In genomic region chr12:122946690-122947271, GRCh38 we compare ENCODE assay signal across 8 cellular contexts. TPM values are rescaled to one million over a fixed set of nuclear protein-coding genes. Genes with fewer than 3 reads are reported as not detected.
DNase-seq lines count a peak whose midpoint lies in the region; ATAC-seq and TF ChIP-seq lines count a peak whose summit lies in the region.

No MANE protein-coding gene starts in this region.

- H3K4me1 Mint-ChIP-seq in CD8-positive, alpha-beta memory T cell = peaks cover 22 to 27% (median 25%) of the 10 kb centered on the region in 3 donors
- peaks cover 43% of the 10 kb centered on the region for H3K4me1 Mint-ChIP-seq in activated CD8-positive, alpha-beta T cell treated with anti-CD3 and anti-CD28 coated beads, Interleukin-2, amount 10 ng/mL, durations not matched to agents 7 days and 5 days (ENCODE audit: low read depth)
- H3K4me1 Mint-ChIP-seq in natural killer cell = peaks cover 42 to 65% of the 10 kb centered on the region in 2 donors

- no peaks in the 10 kb centered on the region for H3K9me3 Mint-ChIP-seq in CD8-positive, alpha-beta memory T cell
- no peaks in the 10 kb centered on the region for H3K9me3 Mint-ChIP-seq in activated CD8-positive, alpha-beta T cell treated with anti-CD3 and anti-CD28 coated beads, Interleukin-2, amount 10 ng/mL, durations not matched to agents 7 days and 5 days (ENCODE audit: insufficient read depth)
- peaks cover 0 to 2% of the 10 kb centered on the region in 2 donors for H3K9me3 Mint-ChIP-seq in natural killer cell

- H3K27me3 ChIP-seq in CD8-positive, alpha-beta memory T cell (ENCODE audit: insufficient read depth, low read length, poor library complexity, severe bottlenecking) = no peaks in the 10 kb centered on the region
- no peaks in the 10 kb centered on the region for H3K27me3 ChIP-seq in effector memory CD4-positive, alpha-beta T cell (replicated peaks; ENCODE audit: control insufficient read depth, insufficient read depth, low read length, poor library complexity, severe bottlenecking)
- H3K27me3 ChIP-seq in stomach = no peaks in the 10 kb centered on the region

- CTCF ChIA-PET in CD8-positive, alpha-beta memory T cell (lab: Charles Lee) = interaction anchor here (1.0 to 13.5 kb wide), 5 partner anchors 47 to 152 kb away, joined by 5 to 162 read pairs (median 8); no protein-coding TSS in a partner anchor
- CTCF ChIA-PET in activated CD8-positive, alpha-beta T cell treated with anti-CD3 and anti-CD28 coated beads, Interleukin-2, amount 10 ng/mL, durations not matched to agents 7 days and 5 days (lab: Charles Lee) = interaction anchor here (1.0 to 15.1 kb wide), 9 partner anchors 38 to 153 kb away, joined by 3 to 204 read pairs (median 6); no protein-coding TSS in a partner anchor

- ATAC-seq in GM21786 (IDR thresholded peaks at IDR 0.05; ENCODE audit: unreplicated experiment) = peak; percentile 67
- ATAC-seq in activated CD8-positive, alpha-beta T cell treated with anti-CD3 and anti-CD28 coated beads, Interleukin-2, amount 10 ng/mL, durations not matched to agents 7 days and 5 days = peak; percentile 90
- peak; percentile 73 to 83 (median 83) for ATAC-seq in natural killer cell
- no peak for ATAC-seq in GM21526 (IDR thresholded peaks at IDR 0.05; ENCODE audit: low FRiP score, unreplicated experiment)

- H3K4me3 ChIP-seq in CD8-positive, alpha-beta memory T cell (ENCODE audit: low read length) = no peak overlapping the region
- H3K4me3 ChIP-seq in NB4 (ENCODE audit: low read depth, low read length) (no peak overlapping the region), stomach (no peak overlapping the region)
- H3K4me3 ChIP-seq in effector memory CD4-positive, alpha-beta T cell (ENCODE audit: insufficient read depth, low read depth, low read length, poor library complexity, severe bottlenecking) = no peak overlapping the region

- H3K4me3 Mint-ChIP-seq in CD8-positive, alpha-beta memory T cell = no peak overlapping the region
- H3K4me3 Mint-ChIP-seq in activated CD8-positive, alpha-beta T cell treated with anti-CD3 and anti-CD28 coated beads, Interleukin-2, amount 10 ng/mL, durations not matched to agents 7 days and 5 days = peak overlapping the region; percentile 31
- peak overlapping the region; percentile 89 for H3K4me3 Mint-ChIP-seq in natural killer cell

- peaks cover 6% of the 10 kb centered on the region for H3K4me1 ChIP-seq in CD8-positive, alpha-beta memory T cell (ENCODE audit: insufficient read depth, low read length)
- H3K4me1 ChIP-seq in effector memory CD4-positive, alpha-beta T cell (ENCODE audit: control insufficient read depth, insufficient read depth, low read length, poor library complexity, severe bottlenecking) = peaks cover 6% of the 10 kb centered on the region
- peaks cover 33 to 80% (median 37%) of the 10 kb centered on the region in 4 donors for H3K4me1 ChIP-seq in stomach

- no peak for TF ChIP-seq EP300 in stomach (IDR thresholded peaks at IDR 0.05)

- TF ChIP-seq CTCF in NB4 (IDR thresholded peaks at IDR 0.05; ENCODE audit: low read depth, low read length) = peak; percentile 55
- no peak for TF ChIP-seq CTCF in natural killer cell (IDR thresholded peaks at IDR 0.05)
- TF ChIP-seq CTCF in stomach (IDR thresholded peaks at IDR 0.05) = no peak

- peaks cover 0 to 2% (median 0%) of the 10 kb centered on the region in 3 donors for H3K36me3 Mint-ChIP-seq in CD8-positive, alpha-beta memory T cell
- H3K36me3 Mint-ChIP-seq in activated CD8-positive, alpha-beta T cell treated with anti-CD3 and anti-CD28 coated beads, Interleukin-2, amount 10 ng/mL, durations not matched to agents 7 days and 5 days (ENCODE audit: low read depth) = no peaks in the 10 kb centered on the region
- H3K36me3 Mint-ChIP-seq in natural killer cell = no peaks in the 10 kb centered on the region

- 30 to 62% (median 31%) methylated on average over 7 of the region's 7 CpGs for WGBS in stomach, 5 donors

- TF ChIP-seq POLR2A in NB4 (IDR thresholded peaks at IDR 0.05; ENCODE audit: extremely low read depth, insufficient read length) = no peak
- TF ChIP-seq POLR2A in stomach (IDR thresholded peaks at IDR 0.05) = no peak

- no peaks in the 10 kb centered on the region for H3K27me3 Mint-ChIP-seq in CD8-positive, alpha-beta memory T cell
- H3K27me3 Mint-ChIP-seq in activated CD8-positive, alpha-beta T cell treated with anti-CD3 and anti-CD28 coated beads, Interleukin-2, amount 10 ng/mL, durations not matched to agents 7 days and 5 days (ENCODE audit: low read depth) = no peaks in the 10 kb centered on the region
- H3K27me3 Mint-ChIP-seq in natural killer cell (ENCODE audit: low read depth in 2 of 2) = no peaks in the 10 kb centered on the region

- POLR2A ChIA-PET in CD8-positive, alpha-beta memory T cell (lab: Charles Lee) = interaction anchor here (1.1 kb wide), 1 partner anchor 75 kb away, joined by 3 read pairs; no protein-coding TSS in a partner anchor
- POLR2A ChIA-PET in activated CD8-positive, alpha-beta T cell treated with anti-CD3 and anti-CD28 coated beads, Interleukin-2, amount 10 ng/mL, durations not matched to agents 7 days and 5 days (lab: Charles Lee) = interaction anchor here (1.3 kb wide), 2 partner anchors 51 to 86 kb away, joined by 4 read pairs; partner anchors contain the start of gene VPS37B

- no peaks in the 10 kb centered on the region for H3K9me3 ChIP-seq in CD8-positive, alpha-beta memory T cell (ENCODE audit: low read length)
- H3K9me3 ChIP-seq in effector memory CD4-positive, alpha-beta T cell (ENCODE audit: control insufficient read depth, low read length) = no peaks in the 10 kb centered on the region
- H3K9me3 ChIP-seq in stomach = no peaks in the 10 kb centered on the region

- peak overlapping the region; percentile 39 for H3K27ac ChIP-seq in CD8-positive, alpha-beta memory T cell (ENCODE audit: low read depth, low read length)
- H3K27ac ChIP-seq in effector memory CD4-positive, alpha-beta T cell (ENCODE audit: insufficient read depth, low read length, poor library complexity, severe bottlenecking) = no peak overlapping the region
- peak overlapping the region; percentile 61 to 87 (median 79) for H3K27ac ChIP-seq in stomach

- H3K36me3 ChIP-seq in CD8-positive, alpha-beta memory T cell (ENCODE audit: insufficient read depth, low read length) = no peaks in the 10 kb centered on the region
- H3K36me3 ChIP-seq in effector memory CD4-positive, alpha-beta T cell (ENCODE audit: control insufficient read depth, insufficient read depth, low read length) = no peaks in the 10 kb centered on the region
- H3K36me3 ChIP-seq in stomach = no peaks in the 10 kb centered on the region

- intact Hi-C loops in natural killer cell (cut with micrococcal nuclease) = loop anchor here (1.0 to 2.0 kb wide), 2 partner anchors 48 to 80 kb away; no protein-coding TSS in a partner anchor
- intact Hi-C loops in stomach (cut with DNase I; ENCODE audit: low total_unique reads) = no loop called here

- peak in 4 of 5 donors; percentile 31 to 78 (median 40) for DNase-seq in CD8-positive, alpha-beta memory T cell
- DNase-seq in NB4 (ENCODE audit: low read depth) (peak; percentile 94), natural killer cell (peak; percentile 84), stomach (peak; percentile 85)
- DNase-seq in activated CD8-positive, alpha-beta T cell treated with anti-CD3 and anti-CD28 coated beads, Interleukin-2, amount 10 ng/mL, durations not matched to agents 7 days and 5 days = peak; percentile 85
- peak; percentile 21 to 54 (median 49) for DNase-seq in effector memory CD4-positive, alpha-beta T cell

- peak overlapping the region in 6 of 8 donors; percentile 15 to 75 (median 59) for H3K27ac Mint-ChIP-seq in CD8-positive, alpha-beta memory T cell
- peak overlapping the region; percentile 71 for H3K27ac Mint-ChIP-seq in activated CD8-positive, alpha-beta T cell treated with anti-CD3 and anti-CD28 coated beads, Interleukin-2, amount 10 ng/mL, durations not matched to agents 7 days and 5 days
- peak overlapping the region; percentile 89 to 94 for H3K27ac Mint-ChIP-seq in natural killer cell

RNA-seq across cellular contexts. Expression of gene ABCB9, which starts 19.5 kb away (rescaled TPM):
- 1 to 10 TPM; 3.7 to 3.9 TPM for total RNA-seq in CD8-positive, alpha-beta memory T cell
- polyA plus RNA-seq in CD8-positive, alpha-beta memory T cell = 0.99 TPM
- total RNA-seq in activated CD8-positive, alpha-beta T cell treated with anti-CD3 and anti-CD28 coated beads, Interleukin-2, amount 10 ng/mL, durations not matched to agents 7 days and 5 days = 1 to 10 TPM; 5.9 to 6.0 TPM
- total RNA-seq in natural killer cell = 1 to 10 TPM; 2.4 to 4.0 (median 3.3) TPM
- total RNA-seq in stomach = 10 to 100 TPM in 1 of 5 donors, 1 to 10 TPM in 3, not detected in 1; 1.6 to 29.5 (median 3.6) TPM
- 1 to 10 TPM; 1.2 to 2.5 (median 1.9) TPM for polyA plus RNA-seq in stomach

RNA-seq across cellular contexts. Expression of gene OGFOD2, which starts 28.3 kb away (rescaled TPM):
- 10 to 100 TPM; 27.7 to 29.5 TPM for total RNA-seq in CD8-positive, alpha-beta memory T cell
- 14.9 TPM for polyA plus RNA-seq in CD8-positive, alpha-beta memory T cell
- 10 to 100 TPM; 24.1 to 27.0 TPM for total RNA-seq in activated CD8-positive, alpha-beta T cell treated with anti-CD3 and anti-CD28 coated beads, Interleukin-2, amount 10 ng/mL, durations not matched to agents 7 days and 5 days
- total RNA-seq in natural killer cell = 10 to 100 TPM; 16.6 to 23.7 (median 20.7) TPM
- total RNA-seq in stomach = 10 to 100 TPM in 2 of 5 donors, 1 to 10 TPM in 3; 1.7 to 29.2 (median 8.9) TPM
- 10 to 100 TPM; 16.1 to 27.2 (median 18.9) TPM for polyA plus RNA-seq in stomach

RNA-seq across cellular contexts. Expression of gene ARL6IP4, which starts 33.7 kb away (rescaled TPM):
- 100 to 1,000 TPM; 172 to 181 TPM for total RNA-seq in CD8-positive, alpha-beta memory T cell
- 246 TPM for polyA plus RNA-seq in CD8-positive, alpha-beta memory T cell
- total RNA-seq in activated CD8-positive, alpha-beta T cell treated with anti-CD3 and anti-CD28 coated beads, Interleukin-2, amount 10 ng/mL, durations not matched to agents 7 days and 5 days = 100 to 1,000 TPM; 204 to 213 TPM
- total RNA-seq in natural killer cell (100 to 1,000 TPM in 2 of 3 donors, 10 to 100 TPM in 1; 97.2 to 136 (median 116) TPM), stomach (100 to 1,000 TPM; 104 to 294 (median 181) TPM)
- polyA plus RNA-seq in stomach = 100 to 1,000 TPM; 321 to 432 (median 386) TPM

RNA-seq across cellular contexts. Expression of gene VPS37B, which starts 50.9 kb away (rescaled TPM):
- total RNA-seq in CD8-positive, alpha-beta memory T cell = 10 to 100 TPM; 19.3 to 19.9 TPM
- 30.6 TPM for polyA plus RNA-seq in CD8-positive, alpha-beta memory T cell
- 10 to 100 TPM; 24.9 to 26.5 TPM for total RNA-seq in activated CD8-positive, alpha-beta T cell treated with anti-CD3 and anti-CD28 coated beads, Interleukin-2, amount 10 ng/mL, durations not matched to agents 7 days and 5 days
- total RNA-seq in natural killer cell = 100 to 1,000 TPM; 142 to 167 (median 165) TPM
- 100 to 1,000 TPM in 1 of 5 donors, 10 to 100 TPM in 4; 13.4 to 105 (median 68.5) TPM for total RNA-seq in stomach
- polyA plus RNA-seq in stomach = 10 to 100 TPM; 31.3 to 44.0 (median 37.1) TPM

Comparison
In these comparisons a context has a peak if more than half of its experiments do, and no peak if none do; other contexts are left out.
1. DNase-seq: peak in every context shown above with its lines; median percentile 94 in NB4; 85 in activated CD8-positive, alpha-beta T cell treated with anti-CD3 and anti-CD28 coated beads, Interleukin-2, amount 10 ng/mL, durations not matched to agents 7 days and 5 days; 85 in stomach; 84 in natural killer cell; 49 in effector memory CD4-positive, alpha-beta T cell; 40 in CD8-positive, alpha-beta memory T cell.
2. H3K4me3 Mint-ChIP-seq: peak in activated CD8-positive, alpha-beta T cell treated with anti-CD3 and anti-CD28 coated beads, Interleukin-2, amount 10 ng/mL, durations not matched to agents 7 days and 5 days (single experiment) and natural killer cell (single experiment); none in CD8-positive, alpha-beta memory T cell (0 of 7).
3. Peak in every context shown above with its lines, with median percentiles within 50 percentile points of each other: H3K27ac Mint-ChIP-seq.